ENCODE assay signal across 8 cellular contexts in the genomic region with DNA sequence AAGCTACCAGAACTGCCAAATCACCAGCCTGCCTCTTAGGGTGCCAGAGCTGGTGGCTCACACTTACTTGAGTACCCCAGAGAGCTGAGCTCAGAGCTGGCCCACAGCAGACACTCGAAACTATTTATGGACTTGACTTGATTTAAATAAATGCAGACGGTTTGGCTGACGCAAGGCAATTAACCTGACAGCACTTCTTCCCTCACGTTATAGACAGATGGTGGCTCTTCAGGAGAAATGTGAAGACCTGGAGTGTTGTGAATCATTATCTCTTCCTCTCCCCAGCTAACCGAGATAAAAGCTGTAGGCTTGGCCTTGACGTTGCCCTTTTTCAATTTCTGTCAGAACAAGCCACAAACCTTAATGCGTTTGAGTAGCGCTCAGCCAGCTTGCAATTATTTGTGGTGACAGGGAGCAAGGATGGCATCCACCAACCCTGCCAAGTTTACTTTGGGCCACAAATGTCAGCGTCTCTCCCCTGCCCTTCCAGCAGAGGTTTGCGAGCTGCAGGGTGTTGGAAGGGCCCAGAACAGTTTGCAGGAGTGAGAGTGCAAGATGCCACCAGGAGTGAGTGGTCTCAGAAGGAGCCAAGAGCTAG. TPM values are rescaled to one million over a fixed set of nuclear protein-coding genes. Genes with fewer than 3 reads are reported as not detected.
A peak's percentile ranks its signal among the peaks of the same experiment; 100 is the strongest.
DNase-seq lines count a peak whose midpoint lies in the region; ATAC-seq, FAIRE-seq and TF ChIP-seq lines count a peak whose summit lies in the region.

No MANE protein-coding gene starts in this region.

- H3K27ac ChIP-seq in GM23338 (ENCODE audit: low read depth) (no peak overlapping the region), esophagus muscularis mucosa (replicated peaks in 1 of 4) (peak overlapping the region in 3 of 4 donors; percentile 1 to 16 (median 11))

- H3K9me3 Mint-ChIP-seq in GM23338 = no peaks in the 10 kb centered on the region

- no peak for TF ChIP-seq POLR2A in esophagus muscularis mucosa (IDR thresholded peaks at IDR 0.05; ENCODE audit: low read depth)

- H3K4me3 Mint-ChIP-seq in GM23338 = no peak overlapping the region

- H3K79me2 ChIP-seq in GM23338 (replicated peaks; ENCODE audit: insufficient read depth) = no peaks in the 10 kb centered on the region

- H3K4me2 ChIP-seq in GM23338 = no peak overlapping the region

- intact Hi-C loops in esophagus muscularis mucosa (cut with DNase I) = no loop called here

- H3K4me1 ChIP-seq in GM23338 (ENCODE audit: insufficient read depth) (no peaks in the 10 kb centered on the region), esophagus muscularis mucosa (peaks cover 9 to 17% (median 13%) of the 10 kb centered on the region in 4 donors)

- no peaks in the 10 kb centered on the region for H3K9me3 ChIP-seq in esophagus muscularis mucosa

- H3K4me3 ChIP-seq in GM23338 = no peak overlapping the region
- no peak overlapping the region for H3K4me3 ChIP-seq in esophagus muscularis mucosa

- H3K36me3 Mint-ChIP-seq in GM23338 (ENCODE audit: low read depth) = no peaks in the 10 kb centered on the region

- no peaks in the 10 kb centered on the region for H4K20me1 ChIP-seq in GM23338 (replicated peaks; ENCODE audit: insufficient read depth)

- peak overlapping the region; percentile 66; the same call in 1 of the 2 replicates for H2AFZ ChIP-seq in GM23338

- H3K36me3 ChIP-seq in GM23338 (ENCODE audit: insufficient read depth) = no peaks in the 10 kb centered on the region
- H3K36me3 ChIP-seq in esophagus muscularis mucosa = no peaks in the 10 kb centered on the region

- ATAC-seq in GM23338 = no peak; the same call in 2 of the 3 replicates

- no peaks in the 10 kb centered on the region for H3F3A ChIP-seq in GM23338 (replicated peaks; ENCODE audit: low read depth)

- H3K9me2 ChIP-seq in GM23338 (ENCODE audit: insufficient read depth) = peaks cover 3% of the 10 kb centered on the region; the same call in 1 of the 2 replicates

- TF ChIP-seq CTCF in GM23338 (conservative IDR thresholded peaks at IDR 0.05; ENCODE audit: low read depth in 2 of 2) (no peak), esophagus muscularis mucosa (IDR thresholded peaks at IDR 0.05) (no peak)

- H3K27me3 Mint-ChIP-seq in GM23338 (ENCODE audit: insufficient read depth, low read depth, poor library complexity) = peaks cover 3% of the 10 kb centered on the region

- DNase-seq in GM18507 (ENCODE audit: extremely low spot score, insufficient read length, low read depth) (no peak), GM23338 (ENCODE audit: low spot score) (no peak), NCI-H446 treated with DMSO at 0.1 percent for 48 hours (lab: John Stamatoyannopoulos, UW) (peak; percentile 98), esophagus muscularis mucosa (ENCODE audit: extremely low spot score) (no peak), urothelium cell line (ENCODE audit: low spot score) (no peak), hippocampal formation (lab: John Stamatoyannopoulos, UW) (no peak)
- no peak for DNase-seq in NK-92 treated with Interleukin-12 subunit alpha and Interleukin-12 subunit beta, amount 100 ng/mL, for 24 hours (lab: John Stamatoyannopoulos, UW)
- DNase-seq in activated CD4-positive, CD25-positive, alpha-beta regulatory T cell treated with anti-CD3 and anti-CD28 coated beads, Interleukin-2, amount 50 U/mL, for 72 hours = no peak

- peaks cover 3% of the 10 kb centered on the region; the same call in 1 of the 3 replicates for H3K4me1 Mint-ChIP-seq in GM23338

- TF ChIP-seq EP300 in esophagus muscularis mucosa (IDR thresholded peaks at IDR 0.05) = no peak

- H3K27me3 ChIP-seq in GM23338 (ENCODE audit: insufficient read depth) (no peaks in the 10 kb centered on the region), esophagus muscularis mucosa (no peaks in the 10 kb centered on the region)

- H3K27ac Mint-ChIP-seq in GM23338 = no peak overlapping the region

- WGBS in esophagus muscularis mucosa = 48% methylated on average over 10 of the region's 10 CpGs

- peak; percentile 89 for FAIRE-seq in GM18507 (lab: Jason Lieb, UNC)
- FAIRE-seq in urothelium cell line (lab: Jason Lieb, UNC) = no peak

TF ChIP-seq in GM23338, 12 proteins besides CTCF, POLR2A, EP300 and RAD21:
- TF ChIP-seq ZNF331 (CRISPR knock-in tag; IDR thresholded peaks at IDR 0.05; ENCODE audit: low read depth) (no peak), EZH2phosphoT487 (IDR thresholded peaks at IDR 0.05; ENCODE audit: unreplicated experiment) (no peak)

RNA-seq across cellular contexts. Expression of a gene that starts 34.0 kb away (rescaled TPM):
- total RNA-seq in GM23338 (2014; rRNA removed; shearing (Covaris generic)) = 9.7 and 10.5 TPM in 2 replicates
- 5.4 and 5.5 TPM in 2 replicates for polyA plus RNA-seq in GM23338 (2016; fragmentation: Nextera tagmentation; extraction: Ambion mirVana)
- 10 to 100 TPM; 20.2 to 47.2 (median 32.3) TPM for total RNA-seq in esophagus muscularis mucosa
